ENCODE assay signal across 27 cellular contexts in genomic region chr9:3924145-3924544, GRCh38.
"Had no signal": no experiment of that assay in that cellular context is flagged by ENCODE, and none has a peak within 500 bp of the region (broad histone marks: within the 10 kb centered on the region; RNA-seq: fewer than 3 reads in every experiment).

No MANE protein-coding gene starts in this region.

- H3K27ac ChIP-seq: ascending aorta, breast epithelium, cardiac muscle cell, colonic mucosa, epithelial cell of prostate, esophagus squamous epithelium, gastroesophageal sphincter, VCaP had no signal

- H3K4me3 ChIP-seq: ascending aorta, breast epithelium, cardiac muscle cell, colonic mucosa, esophagus squamous epithelium, gastroesophageal sphincter had no signal

- H3K27me3 ChIP-seq: ascending aorta, breast epithelium, cardiac muscle cell, colonic mucosa, esophagus squamous epithelium, gastroesophageal sphincter had no signal

- H3K9me3 ChIP-seq: ascending aorta, breast epithelium, colonic mucosa, esophagus squamous epithelium, gastroesophageal sphincter had no signal

- H3K4me1 ChIP-seq: breast epithelium, colonic mucosa, gastroesophageal sphincter had no signal

- H3K36me3 ChIP-seq: breast epithelium, cardiac muscle cell, colonic mucosa, esophagus squamous epithelium had no signal

- DNase-seq: activated B cell treated with CpG ODN at 0.5 μM for 24 hours; activated CD4-positive, alpha-beta T cell treated with anti-CD3 and anti-CD28 coated beads for 48 hours; activated CD4-positive, alpha-beta T cell treated with anti-CD3 and anti-CD28 coated beads, Interleukin-2, amount 50 U/mL, for 1 hour; activated CD4-positive, alpha-beta T cell treated with anti-CD3 and anti-CD28 coated beads, Interleukin-2, amount 50 U/mL, for 48 hours; activated CD8-positive, alpha-beta memory T cell treated with anti-CD3 and anti-CD28 coated beads, Interleukin-2, amount 10 ng/mL, durations not matched to agents 7 days and 5 days; activated CD8-positive, alpha-beta memory T cell treated with anti-CD3 and anti-CD28 coated beads, Interleukin-2, amount 50 U/mL, for 4 hours; activated CD8-positive, alpha-beta T cell treated with anti-CD3 and anti-CD28 coated beads, Interleukin-2, amount 10 ng/mL, durations not matched to agents 7 days and 5 days; activated effector memory CD4-positive, alpha-beta T cell treated with anti-CD3 and anti-CD28 coated beads, Interleukin-2, amount 50 U/mL, for 16 hours; activated naive CD4-positive, alpha-beta T cell treated with anti-CD3 and anti-CD28 coated beads, Interleukin-2, amount 10 ng/mL, durations not matched to agents 7 days and 5 days; activated naive CD8-positive, alpha-beta T cell treated with anti-CD3 and anti-CD28 coated beads, Interleukin-2, amount 10 ng/mL, durations not matched to agents 7 days and 5 days; activated T-cell treated with anti-CD3 and anti-CD28 coated beads, Interleukin-2, amount 50 U/mL, for 1 hour; activated T-cell treated with anti-CD3 and anti-CD28 coated beads, Interleukin-2, amount 50 U/mL, for 48 hours; central memory CD4-positive, alpha-beta T cell; cerebellar nuclear complex; colonic mucosa; effector CD8-positive, alpha-beta T cell; esophagus squamous epithelium; foreskin melanocyte; T-helper 2 cell had no signal

- FAIRE-seq: endometrium, endothelial cell of umbilical vein had no signal
